Comparison of ENCODE assay signal across 11 cellular contexts in the genomic region with DNA sequence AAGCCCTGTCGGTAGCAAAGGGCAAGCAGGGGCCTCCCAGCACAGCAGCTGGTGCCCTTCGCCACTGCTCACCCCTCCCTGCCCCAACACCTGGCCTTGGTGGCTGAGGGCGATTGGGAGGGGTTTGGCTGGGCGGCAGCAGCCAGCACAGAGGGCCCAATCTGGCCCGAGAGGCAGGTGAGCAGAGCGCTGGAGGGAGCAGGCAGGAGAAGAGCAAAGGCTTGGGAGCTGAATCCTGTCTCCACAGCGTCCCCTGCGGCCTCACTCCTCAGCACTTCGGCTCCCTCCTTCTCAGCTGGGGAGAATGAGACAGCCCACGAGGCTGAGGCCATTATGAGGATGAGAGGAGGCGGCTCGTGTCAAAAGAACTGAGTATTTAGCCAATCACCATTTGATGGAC.
DNase-seq lines count a peak whose midpoint lies in the region; ATAC-seq and TF ChIP-seq lines count a peak whose summit lies in the region.
"Had no signal": no experiment of that assay in that cellular context is flagged by ENCODE, and none has a peak within 500 bp of the region (broad histone marks: within the 10 kb centered on the region; RNA-seq: fewer than 3 reads in every experiment).

No MANE protein-coding gene starts in this region.

- H3K27me3 ChIP-seq in SJCRH30 (no peaks in the 10 kb centered on the region; the same call in 1 of the 2 replicates), kidney epithelial cell (ENCODE audit: control insufficient read depth, insufficient read depth, low read length) (peaks cover 2% of the 10 kb centered on the region)

- ATAC-seq in GM19463 (IDR thresholded peaks at IDR 0.05; ENCODE audit: unreplicated experiment), result no peak
- ATAC-seq in stimulated activated naive CD8-positive, alpha-beta T cell treated with anti-CD3 and anti-CD28 coated beads, Interleukin-15, amount 100 ng/mL, for 72 hours, result no peak

- H3K9me3 ChIP-seq in SJCRH30 (replicated peaks), result no peaks in the 10 kb centered on the region

- H3K27me3 Mint-ChIP-seq in T-helper 2 cell treated with Interferon-gamma antibody and Interleukin-4, amounts not matched to agents 5 μg/mL and 100 μg/mL, for 36 hours (ENCODE audit: low read depth), result no peaks in the 10 kb centered on the region
- H3K27me3 Mint-ChIP-seq in stimulated activated naive CD8-positive, alpha-beta T cell treated with anti-CD3 and anti-CD28 coated beads, Interleukin-15, amount 100 ng/mL, for 72 hours, result peaks cover 21% of the 10 kb centered on the region
- H3K27me3 Mint-ChIP-seq: CD4-positive, alpha-beta memory T cell had no signal

- peak; percentile 65 for TF ChIP-seq CTCF in kidney epithelial cell (IDR thresholded peaks at IDR 0.05; ENCODE audit: insufficient read depth, low read length, poor library complexity, severe bottlenecking)

- H3K4me3 Mint-ChIP-seq in T-helper 2 cell treated with Interferon-gamma antibody and Interleukin-4, amounts not matched to agents 5 μg/mL and 100 μg/mL, for 36 hours, result no peak overlapping the region
- H3K4me3 Mint-ChIP-seq in stimulated activated naive CD8-positive, alpha-beta T cell treated with anti-CD3 and anti-CD28 coated beads, Interleukin-15, amount 100 ng/mL, for 72 hours, result no peak overlapping the region
- H3K4me3 Mint-ChIP-seq: activated naive CD8-positive, alpha-beta T cell treated with anti-CD3 and anti-CD28 coated beads, Interleukin-2, amount 10 ng/mL, durations not matched to agents 7 days and 5 days; CD4-positive, alpha-beta memory T cell had no signal

- H3K36me3 ChIP-seq in SJCRH30, result no peaks in the 10 kb centered on the region
- no peaks in the 10 kb centered on the region for H3K36me3 ChIP-seq in kidney epithelial cell (ENCODE audit: control insufficient read depth, insufficient read depth, low read length)

- H3K4me3 ChIP-seq in SJCRH30 (no peak overlapping the region), kidney epithelial cell (ENCODE audit: low read depth, low read length) (no peak overlapping the region)

- H3K4me1 Mint-ChIP-seq in T-helper 2 cell treated with Interferon-gamma antibody and Interleukin-4, amounts not matched to agents 5 μg/mL and 100 μg/mL, for 36 hours (ENCODE audit: low read depth), result peaks cover 21% of the 10 kb centered on the region
- peaks cover 40% of the 10 kb centered on the region for H3K4me1 Mint-ChIP-seq in stimulated activated naive CD8-positive, alpha-beta T cell treated with anti-CD3 and anti-CD28 coated beads, Interleukin-15, amount 100 ng/mL, for 72 hours

- H3K9me3 Mint-ChIP-seq in T-helper 2 cell treated with Interferon-gamma antibody and Interleukin-4, amounts not matched to agents 5 μg/mL and 100 μg/mL, for 36 hours, result no peaks in the 10 kb centered on the region
- no peaks in the 10 kb centered on the region for H3K9me3 Mint-ChIP-seq in stimulated activated naive CD8-positive, alpha-beta T cell treated with anti-CD3 and anti-CD28 coated beads, Interleukin-15, amount 100 ng/mL, for 72 hours
- H3K9me3 Mint-ChIP-seq: activated naive CD8-positive, alpha-beta T cell treated with anti-CD3 and anti-CD28 coated beads, Interleukin-2, amount 10 ng/mL, durations not matched to agents 7 days and 5 days; CD4-positive, alpha-beta memory T cell had no signal

- H3K27ac Mint-ChIP-seq in T-helper 2 cell treated with Interferon-gamma antibody and Interleukin-4, amounts not matched to agents 5 μg/mL and 100 μg/mL, for 36 hours, result no peak overlapping the region
- no peak overlapping the region for H3K27ac Mint-ChIP-seq in stimulated activated naive CD8-positive, alpha-beta T cell treated with anti-CD3 and anti-CD28 coated beads, Interleukin-15, amount 100 ng/mL, for 72 hours
- H3K27ac Mint-ChIP-seq: activated naive CD8-positive, alpha-beta T cell treated with anti-CD3 and anti-CD28 coated beads, Interleukin-2, amount 10 ng/mL, durations not matched to agents 7 days and 5 days had no signal

- no peaks in the 10 kb centered on the region for H3K36me3 Mint-ChIP-seq in T-helper 2 cell treated with Interferon-gamma antibody and Interleukin-4, amounts not matched to agents 5 μg/mL and 100 μg/mL, for 36 hours (ENCODE audit: low read depth)
- H3K36me3 Mint-ChIP-seq: CD4-positive, alpha-beta memory T cell had no signal

- peaks cover 11% of the 10 kb centered on the region for H3K4me1 ChIP-seq in SJCRH30

- DNase-seq in Ammon's horn (ENCODE audit: low spot score) (peak; percentile 44), NCI-H1105 treated with DMSO at 0.1 percent for 48 hours (lab: John Stamatoyannopoulos, UW) (peak; percentile 85), SJCRH30 (peak; percentile 40 to 60), kidney epithelial cell (ENCODE audit: low read depth) (no peak), UCSD-AML1 (lab: John Stamatoyannopoulos, UW; ENCODE audit: unreplicated experiment) (no peak)
- DNase-seq in T-helper 2 cell treated with Interferon-gamma antibody and Interleukin-4, amounts not matched to agents 5 μg/mL and 100 μg/mL, for 36 hours (ENCODE audit: low spot score), result no peak
- no peak for DNase-seq in stimulated activated naive CD8-positive, alpha-beta T cell treated with anti-CD3 and anti-CD28 coated beads, Interleukin-15, amount 100 ng/mL, for 72 hours
- DNase-seq: activated naive CD8-positive, alpha-beta T cell treated with anti-CD3 and anti-CD28 coated beads, Interleukin-2, amount 10 ng/mL, durations not matched to agents 7 days and 5 days; CD4-positive, alpha-beta memory T cell; occipital lobe had no signal

- no peak overlapping the region for H3K27ac ChIP-seq in SJCRH30

Comparison
In these comparisons a context has a peak if more than half of its experiments do, and no peak if none do; other contexts are left out.
1. DNase-seq: peak in Ammon's horn (single experiment), NCI-H1105 treated with DMSO at 0.1 percent for 48 hours (single experiment) and SJCRH30 (2 of 2); none in kidney epithelial cell (single experiment), UCSD-AML1 (single experiment), T-helper 2 cell treated with Interferon-gamma antibody and Interleukin-4, amounts not matched to agents 5 μg/mL and 100 μg/mL, for 36 hours (single experiment) and stimulated activated naive CD8-positive, alpha-beta T cell treated with anti-CD3 and anti-CD28 coated beads, Interleukin-15, amount 100 ng/mL, for 72 hours (0 of 2).